Comparison of ENCODE assay signal across 9 cellular contexts in the genomic region with DNA sequence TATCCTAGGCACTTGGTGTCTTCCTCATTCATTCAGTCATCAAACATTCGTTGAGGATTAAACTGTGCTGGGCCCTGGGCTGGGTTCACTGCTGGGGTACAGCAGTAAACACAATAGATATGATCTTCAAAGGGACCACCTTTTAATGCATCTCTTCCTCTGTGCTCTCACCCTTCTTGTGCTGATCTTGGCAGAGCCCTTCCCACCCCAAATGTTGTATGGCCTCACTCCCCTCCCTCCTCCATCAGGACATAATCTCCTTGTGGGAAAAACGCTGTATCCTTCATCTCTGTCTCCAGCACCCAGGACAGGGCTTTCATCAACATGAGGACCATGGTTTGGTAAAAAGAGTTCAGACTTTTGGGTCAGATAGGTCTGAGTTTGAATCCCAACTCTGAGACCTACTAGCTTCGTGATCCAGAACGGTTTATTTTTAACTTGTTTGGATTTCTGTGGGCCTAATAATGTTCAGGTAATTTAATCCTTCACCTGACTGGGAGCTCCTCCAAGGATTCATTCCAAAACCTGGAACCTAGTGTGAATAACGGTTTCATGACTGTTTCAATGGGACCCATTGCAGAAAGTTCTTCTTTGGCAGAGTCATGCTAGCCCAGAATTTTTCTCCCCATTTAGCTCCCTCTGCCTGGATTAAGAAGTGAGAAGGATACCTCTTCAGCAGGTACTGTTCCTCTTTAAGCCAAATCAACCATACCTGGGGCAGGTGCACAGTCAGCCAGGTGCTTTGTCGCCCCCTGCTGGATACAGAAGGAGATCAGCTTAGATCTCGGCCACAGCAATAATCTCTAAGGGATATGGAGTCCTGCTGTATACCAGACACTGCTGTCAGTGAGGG. TPM values are rescaled to one million over a fixed set of nuclear protein-coding genes. Genes with fewer than 3 reads are reported as not detected.
A peak's percentile ranks its signal among the peaks of the same experiment; 100 is the strongest.
DNase-seq lines count a peak whose midpoint lies in the region; ATAC-seq, FAIRE-seq and TF ChIP-seq lines count a peak whose summit lies in the region.
"Had no signal": no experiment of that assay in that cellular context is flagged by ENCODE, and none has a peak within 500 bp of the region (broad histone marks: within the 10 kb centered on the region; RNA-seq: fewer than 3 reads in every experiment).

No MANE protein-coding gene starts in this region.

- H3K4me3 Mint-ChIP-seq in activated naive CD8-positive, alpha-beta T cell treated with anti-CD3 and anti-CD28 coated beads, Interleukin-2, amount 50 U/mL, for 24 hours, result no peak overlapping the region

- no peak overlapping the region for H3K4me2 ChIP-seq in HepG2 (ENCODE audit: low read depth, low read length)

- H3K4me3 ChIP-seq in HepG2 (replicated peaks in 1 of 3; ENCODE audit: insufficient read depth in 1 of 3, low read depth in 2 of 3, low read length in 3 of 3) (no peak overlapping the region), testis (no peak overlapping the region)

- no peaks in the 10 kb centered on the region for H3K36me3 Mint-ChIP-seq in activated naive CD8-positive, alpha-beta T cell treated with anti-CD3 and anti-CD28 coated beads, Interleukin-2, amount 50 U/mL, for 24 hours (ENCODE audit: low read depth)

- H3K9ac ChIP-seq in HepG2 (ENCODE audit: insufficient read depth, low read depth, low read length), result no peak overlapping the region

- TF ChIP-seq EP300 in HepG2 (IDR thresholded peaks at IDR 0.05; ENCODE audit: low read depth in 2 of 2, low read length in 2 of 2), result no peak
- TF ChIP-seq EP300 in HepG2 (CRISPR knock-in tag; IDR thresholded peaks at IDR 0.05; ENCODE audit: borderline replicate concordance), result no peak

- peak; percentile 79 for TF ChIP-seq CTCF in HepG2 (CRISPR knock-in tag; IDR thresholded peaks at IDR 0.05)
- peak; percentile 37 to 72 (median 51) for TF ChIP-seq CTCF in testis (IDR thresholded peaks at IDR 0.05)

- no peaks in the 10 kb centered on the region for H3K9me3 Mint-ChIP-seq in activated naive CD8-positive, alpha-beta T cell treated with anti-CD3 and anti-CD28 coated beads, Interleukin-2, amount 50 U/mL, for 24 hours

- H3K27me3 ChIP-seq in HepG2 (ENCODE audit: control insufficient read depth in 1 of 2, insufficient read depth in 2 of 2, low read length in 2 of 2) (peaks cover 5 to 16% of the 10 kb centered on the region in 2 experiments; a peak in 3 of 5 replicates), testis (no peaks in the 10 kb centered on the region)

- H3K27me3 Mint-ChIP-seq in activated naive CD8-positive, alpha-beta T cell treated with anti-CD3 and anti-CD28 coated beads, Interleukin-2, amount 50 U/mL, for 24 hours, result peaks cover 28% of the 10 kb centered on the region

- no peaks in the 10 kb centered on the region for H3K9me3 ChIP-seq in HepG2 (ENCODE audit: low read length)
- H3K9me3 ChIP-seq in testis, result no peaks in the 10 kb centered on the region

- CTCF ChIA-PET in HepG2 (lab: Yijun Ruan, JAX; ENCODE audit: low intra/inter-chr PET ratio, low total read pairs), result interaction anchor here (0.6 to 1.4 kb wide), 2 partner anchors 68 to 227 kb away, joined by 3 to 8 read pairs; no protein-coding TSS in a partner anchor

- no peaks in the 10 kb centered on the region for H3K79me2 ChIP-seq in HepG2 (ENCODE audit: insufficient read depth, low read length)

- POLR2A ChIA-PET in HepG2 (lab: Yijun Ruan, JAX), result no interaction called here

- ATAC-seq in HG03175 (IDR thresholded peaks at IDR 0.05; ENCODE audit: unreplicated experiment) (peak; percentile 58), HepG2 (peak; percentile 79)
- peak; percentile 42 for ATAC-seq in activated naive CD8-positive, alpha-beta T cell treated with anti-CD3 and anti-CD28 coated beads, Interleukin-2, amount 50 U/mL, for 24 hours

- peaks cover 2% of the 10 kb centered on the region for H3K4me1 Mint-ChIP-seq in activated naive CD8-positive, alpha-beta T cell treated with anti-CD3 and anti-CD28 coated beads, Interleukin-2, amount 50 U/mL, for 24 hours

- no peaks in the 10 kb centered on the region for H3K4me1 ChIP-seq in HepG2 (ENCODE audit: insufficient read depth, low read length)
- H3K4me1 ChIP-seq in testis, result peaks cover 4% of the 10 kb centered on the region

- H4K20me1 ChIP-seq in HepG2 (ENCODE audit: insufficient read depth, low read length), result no peaks in the 10 kb centered on the region

- H3K27ac ChIP-seq in HepG2 (ENCODE audit: extremely low read length, insufficient read depth, low read length) (no peak overlapping the region), testis (no peak overlapping the region)

- no peak overlapping the region for H2AFZ ChIP-seq in HepG2 (ENCODE audit: low read length)

- no TSS peak for BruUV-seq in HepG2 (replicated peaks; lab: Mats Ljungman, UMichigan)

- H3K27ac Mint-ChIP-seq in activated naive CD8-positive, alpha-beta T cell treated with anti-CD3 and anti-CD28 coated beads, Interleukin-2, amount 50 U/mL, for 24 hours, result no peak overlapping the region

- DNase-seq in NCI-H2081 (lab: John Stamatoyannopoulos, UW) (peak; percentile 38 to 54), NCI-H2081 treated with DMSO at 0.1 percent for 48 hours (lab: John Stamatoyannopoulos, UW) (no peak), SK-MEL-5 (ENCODE audit: low read depth, low spot score) (peak; percentile 55), HepG2 (ENCODE audit: low spot score) (peak; percentile 36), testis (peak; percentile 76), NCI-H524 treated with DMSO at 0.1 percent for 48 hours (lab: John Stamatoyannopoulos, UW) (no peak)
- DNase-seq in activated naive CD8-positive, alpha-beta T cell treated with anti-CD3 and anti-CD28 coated beads, Interleukin-2, amount 50 U/mL, for 24 hours, result peak; percentile 66

- in situ Hi-C loops in SK-MEL-5 (cut with HindIII; ENCODE audit: low pct_unique_long_range_greater_than_20kb, low sequenced_read_pairs), result no loop called here
- in situ Hi-C loops in HepG2 (cut with HindIII; ENCODE audit: extremely low pct_ligation_motif_present, low pct_unique_long_range_greater_than_20kb), result loop anchor here (5.0 kb wide), 1 partner anchor 228 kb away; no protein-coding TSS in a partner anchor

- WGBS in HepG2 (ENCODE audit: low lambda C conversion rate), result 0% methylated on average over 6 of the region's 7 CpGs
- WGBS in testis, 2 donors, result 31 to 32% methylated on average over 7 of the region's 7 CpGs

- peak; percentile 76 for FAIRE-seq in HepG2 (lab: Jason Lieb, UNC)
- FAIRE-seq: G401.6 had no signal

- peak; percentile 48; the same call in 1 of the 2 replicates for TF ChIP-seq RAD21 in HepG2 (CRISPR knock-in tag; IDR thresholded peaks at IDR 0.05)

- intact Hi-C loops in HepG2 (cut with micrococcal nuclease; ENCODE audit: unreplicated experiment) (loop anchor here (1.0 kb wide), 1 partner anchor 228 kb away; no protein-coding TSS in a partner anchor), testis (cut with DNase I; ENCODE audit: low total_unique reads) (no loop called here)

- no peak for TF ChIP-seq POLR2A in HepG2 (IDR thresholded peaks at IDR 0.05; ENCODE audit: insufficient read depth in 1 of 2, low read depth in 2 of 2, low read length in 2 of 2)
- TF ChIP-seq POLR2A in testis (IDR thresholded peaks at IDR 0.05), result no peak

- H3K36me3 ChIP-seq in HepG2 (replicated peaks in 1 of 2; ENCODE audit: control insufficient read depth in 1 of 2, insufficient read depth in 2 of 2, low read length in 2 of 2) (no peaks in the 10 kb centered on the region), testis (ENCODE audit: low read depth, missing control alignments) (no peaks in the 10 kb centered on the region)

TF ChIP-seq in HepG2, 621 proteins besides CTCF, POLR2A, EP300 and RAD21 (continues in another document):
- TF ChIP-seq ZEB1 (IDR thresholded peaks at IDR 0.05; ENCODE audit: insufficient replicate concordance, low read depth), result peak; percentile 94

RNA-seq across cellular contexts. Expression of gene WNT7A, which starts 5.2 kb away (rescaled TPM):
- total RNA-seq in SK-MEL-5 (2014; rRNA removed; shearing (Covaris generic)), result not detected in 2 replicates
- not detected in 2 replicates for polyA plus RNA-seq in SK-MEL-5 (2015; cell fraction: cytosol; rRNA removed)
- not detected in 2 replicates for polyA plus RNA-seq in SK-MEL-5 (2015; cell fraction: nucleus; rRNA removed)
- not detected in 2 replicates for total RNA-seq in HepG2 (2016; rRNA removed; fragmentation: Illumina TruSeq; extraction: Trizol)
- not detected in 2 replicates for total RNA-seq in HepG2 (2016; cell fraction: cytosol; rRNA removed; fragmentation: Illumina TruSeq; extraction: Trizol; ENCODE audit: low read depth)
- total RNA-seq in HepG2 (2016; cell fraction: insoluble cytoplasmic fraction; rRNA removed; fragmentation: Illumina TruSeq; extraction: Trizol), result not detected in 2 replicates
- not detected in 2 replicates for total RNA-seq in HepG2 (2016; cell fraction: membrane; rRNA removed; fragmentation: Illumina TruSeq; extraction: Trizol)
- total RNA-seq in HepG2 (2016; cell fraction: nucleus; rRNA removed; fragmentation: Illumina TruSeq; extraction: Trizol), result not detected in 2 replicates
- not detected in 2 replicates for polyA plus RNA-seq in HepG2 (2011; rRNA removed)
- polyA plus RNA-seq in HepG2 (2011; cell fraction: cytosol; rRNA removed), result not detected in 2 replicates
- not detected in 2 replicates for polyA plus RNA-seq in HepG2 (2011; cell fraction: nucleus; rRNA removed)
- not detected in 2 replicates for polyA plus RNA-seq in HepG2 (2012)
- not detected in 2 replicates for polyA plus RNA-seq in HepG2 (2016; cell fraction: cytosol; fragmentation: Illumina TruSeq; extraction: Trizol; ENCODE audit: low read depth)
- polyA plus RNA-seq in HepG2 (2016; cell fraction: insoluble cytoplasmic fraction; fragmentation: Illumina TruSeq; extraction: Trizol; ENCODE audit: low read depth), result not detected in 2 replicates
- polyA plus RNA-seq in HepG2 (2016; cell fraction: membrane; fragmentation: Illumina TruSeq; extraction: Trizol; ENCODE audit: low read depth), result not detected in 2 replicates
- polyA plus RNA-seq in HepG2 (2016; cell fraction: nucleus; fragmentation: Illumina TruSeq; extraction: Trizol; ENCODE audit: insufficient read depth, low read depth), result not detected in 2 replicates
- polyA minus RNA-seq in HepG2 (2011; rRNA and poly(A)+ RNA removed; ENCODE audit: low replicate concordance), result 0.10 TPM in 1 of 2 replicates, not detected in the other
- not detected in 2 replicates for polyA minus RNA-seq in HepG2 (2011; cell fraction: cytosol; rRNA and poly(A)+ RNA removed)
- not detected in 2 replicates for polyA minus RNA-seq in HepG2 (2011; cell fraction: nucleus; rRNA and poly(A)+ RNA removed)
- 1 to 10 TPM; 1.1 TPM for total RNA-seq in testis
- polyA plus RNA-seq in testis (ENCODE audit: insufficient read depth, low read depth, low replicate concordance), result 3.3 TPM

Comparison
In these comparisons a context has a peak if more than half of its experiments do, and no peak if none do; other contexts are left out.
1. DNase-seq: peak in NCI-H2081 (2 of 2), SK-MEL-5 (single experiment), activated naive CD8-positive, alpha-beta T cell treated with anti-CD3 and anti-CD28 coated beads, Interleukin-2, amount 50 U/mL, for 24 hours (single experiment), HepG2 (single experiment) and testis (single experiment); none in NCI-H2081 treated with DMSO at 0.1 percent for 48 hours (single experiment) and NCI-H524 treated with DMSO at 0.1 percent for 48 hours (single experiment).
2. Peak in every context shown above with its lines, with median percentiles within 50 percentile points of each other: ATAC-seq.